In the genomic region with DNA sequence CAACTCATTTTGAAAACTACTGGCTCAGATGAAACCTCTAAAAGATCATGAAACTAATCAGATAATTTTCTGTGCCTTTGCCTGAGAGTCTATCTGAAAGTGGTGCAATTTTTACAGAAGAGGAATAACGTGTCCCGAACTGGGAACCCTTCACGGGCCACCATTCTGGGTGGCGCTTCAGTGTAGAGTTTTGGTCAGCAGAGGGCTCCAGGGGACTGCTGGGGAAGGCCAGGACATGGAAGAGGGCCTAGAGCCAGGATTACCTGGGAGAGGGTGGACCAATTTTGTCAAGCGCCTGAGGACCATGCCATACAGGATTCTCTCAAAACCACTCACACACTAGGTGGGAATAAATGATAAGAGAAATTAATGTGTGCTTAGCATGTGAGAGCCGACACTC, we compare ENCODE assay signal across 12 cellular contexts. TPM values are rescaled to one million over a fixed set of nuclear protein-coding genes. Genes with fewer than 3 reads are reported as not detected.
A peak's percentile ranks its signal among the peaks of the same experiment; 100 is the strongest.
DNase-seq lines count a peak whose midpoint lies in the region; ATAC-seq and TF ChIP-seq lines count a peak whose summit lies in the region.
"Had no signal": no experiment of that assay in that cellular context is flagged by ENCODE, and none has a peak within 500 bp of the region (broad histone marks: within the 10 kb centered on the region; RNA-seq: fewer than 3 reads in every experiment).

No MANE protein-coding gene starts in this region.

- DNase-seq in left ventricle myocardium inferior (no peak), right atrium auricular region (ENCODE audit: low spot score) (no peak), WERI-Rb-1 (peak; percentile 74), hepatic stellate cell (ENCODE audit: low spot score) (peak; percentile 31), upper lobe of right lung (no peak), GOT3 (lab: John Stamatoyannopoulos, UW) (no peak)
- DNase-seq in activated CD4-positive, alpha-beta memory T cell treated with anti-CD3 and anti-CD28 coated beads for 36 hours = no peak
- DNase-seq: stimulated activated CD4-positive, alpha-beta T cell treated with anti-CD3 and anti-CD28 coated beads, Interleukin-2, amount 100 ng/mL, for 24 hours had no signal

- no peak overlapping the region for H3K4me3 Mint-ChIP-seq in activated CD4-positive, alpha-beta memory T cell treated with anti-CD3 and anti-CD28 coated beads for 36 hours

- no peak overlapping the region for H3K27ac Mint-ChIP-seq in activated CD4-positive, alpha-beta memory T cell treated with anti-CD3 and anti-CD28 coated beads for 36 hours

- peak; percentile 45 for TF ChIP-seq CTCF in left ventricle myocardium inferior (IDR thresholded peaks at IDR 0.05; ENCODE audit: borderline replicate concordance)
- peak in 1 of 2 donors; percentile 46 for TF ChIP-seq CTCF in right atrium auricular region (IDR thresholded peaks at IDR 0.05)
- TF ChIP-seq CTCF in WERI-Rb-1 (IDR thresholded peaks at IDR 0.05; ENCODE audit: low read depth, low read length) = peak; percentile 72
- TF ChIP-seq CTCF in upper lobe of right lung (IDR thresholded peaks at IDR 0.05) = peak; percentile 34

- peaks cover 28% of the 10 kb centered on the region for H3K27me3 Mint-ChIP-seq in activated CD4-positive, alpha-beta memory T cell treated with anti-CD3 and anti-CD28 coated beads for 36 hours

- H3K4me3 ChIP-seq in left ventricle myocardium inferior (no peak overlapping the region), right atrium auricular region (no peak overlapping the region), WERI-Rb-1 (ENCODE audit: low read depth, low read length) (no peak overlapping the region), upper lobe of right lung (no peak overlapping the region)
- H3K4me3 ChIP-seq: coronary artery, lung, suprapubic skin had no signal

- POLR2A ChIA-PET in activated CD4-positive, alpha-beta memory T cell treated with anti-CD3 and anti-CD28 coated beads for 36 hours (lab: Charles Lee) = no interaction called here

- H3K9me3 ChIP-seq in left ventricle myocardium inferior (replicated peaks) (no peaks in the 10 kb centered on the region), right atrium auricular region (no peaks in the 10 kb centered on the region), WERI-Rb-1 (ENCODE audit: severe bottlenecking) (no peaks in the 10 kb centered on the region), upper lobe of right lung (no peaks in the 10 kb centered on the region)
- H3K9me3 ChIP-seq: suprapubic skin had no signal

- ATAC-seq in upper lobe of right lung (peak; percentile 84), HG03159 (IDR thresholded peaks at IDR 0.05; ENCODE audit: unreplicated experiment) (no peak)

- H3K36me3 ChIP-seq in left ventricle myocardium inferior (no peaks in the 10 kb centered on the region), right atrium auricular region (no peaks in the 10 kb centered on the region), WERI-Rb-1 (no peaks in the 10 kb centered on the region), upper lobe of right lung (no peaks in the 10 kb centered on the region)
- H3K36me3 ChIP-seq: suprapubic skin had no signal

- CTCF ChIA-PET in activated CD4-positive, alpha-beta memory T cell treated with anti-CD3 and anti-CD28 coated beads for 36 hours (lab: Charles Lee) = no interaction called here

- H3K36me3 Mint-ChIP-seq in activated CD4-positive, alpha-beta memory T cell treated with anti-CD3 and anti-CD28 coated beads for 36 hours = no peaks in the 10 kb centered on the region

- intact Hi-C loops in left ventricle myocardium inferior (cut with micrococcal nuclease) = no loop called here
- intact Hi-C loops in upper lobe of right lung (cut with DNase I) = no loop called here
- intact Hi-C loops in activated CD4-positive, alpha-beta memory T cell treated with anti-CD3 and anti-CD28 coated beads for 36 hours (cut with micrococcal nuclease) = no loop called here

- no peaks in the 10 kb centered on the region for H3K4me1 Mint-ChIP-seq in activated CD4-positive, alpha-beta memory T cell treated with anti-CD3 and anti-CD28 coated beads for 36 hours (ENCODE audit: low read depth)

- H3K27ac ChIP-seq in left ventricle myocardium inferior (replicated peaks) (no peak overlapping the region), right atrium auricular region (no peak overlapping the region), WERI-Rb-1 (no peak overlapping the region), upper lobe of right lung (no peak overlapping the region)
- H3K27ac ChIP-seq: coronary artery, suprapubic skin had no signal

- peaks cover 71% of the 10 kb centered on the region for H3K27me3 ChIP-seq in left ventricle myocardium inferior (ENCODE audit: low read depth)
- H3K27me3 ChIP-seq in right atrium auricular region = no peaks in the 10 kb centered on the region
- H3K27me3 ChIP-seq in WERI-Rb-1 (ENCODE audit: insufficient read depth, low read depth, severe bottlenecking) = peaks cover 87% of the 10 kb centered on the region
- peaks cover 14% of the 10 kb centered on the region for H3K27me3 ChIP-seq in upper lobe of right lung

- no peaks in the 10 kb centered on the region for H3K9me3 Mint-ChIP-seq in activated CD4-positive, alpha-beta memory T cell treated with anti-CD3 and anti-CD28 coated beads for 36 hours

- no peaks in the 10 kb centered on the region for H3K4me1 ChIP-seq in left ventricle myocardium inferior
- H3K4me1 ChIP-seq in right atrium auricular region = no peaks in the 10 kb centered on the region
- H3K4me1 ChIP-seq in upper lobe of right lung = no peaks in the 10 kb centered on the region
- H3K4me1 ChIP-seq: suprapubic skin had no signal

RNA-seq across cellular contexts. Expression of gene PLEKHG4B, which starts 49.7 kb away (rescaled TPM):
- total RNA-seq in left ventricle myocardium inferior = not detected
- under 1 TPM; 0.08 to 0.48 TPM for total RNA-seq in right atrium auricular region
- total RNA-seq in upper lobe of right lung = 2.0 TPM
- total RNA-seq in activated CD4-positive, alpha-beta memory T cell treated with anti-CD3 and anti-CD28 coated beads for 36 hours = not detected

Comparison
In these comparisons a context has a peak if more than half of its experiments do, and no peak if none do; other contexts are left out.
1. DNase-seq: peak in WERI-Rb-1 (single experiment) and hepatic stellate cell (single experiment); none in left ventricle myocardium inferior (single experiment), right atrium auricular region (single experiment), upper lobe of right lung (single experiment), activated CD4-positive, alpha-beta memory T cell treated with anti-CD3 and anti-CD28 coated beads for 36 hours (single experiment) and GOT3 (single experiment).